In genomic region chr20:63686492-63687321, GRCh38 we compare ENCODE assay signal across 6 cellular contexts. TPM values are rescaled to one million over a fixed set of nuclear protein-coding genes. Genes with fewer than 3 reads are reported as not detected.
DNase-seq lines count a peak whose midpoint lies in the region; ATAC-seq and FAIRE-seq lines count a peak whose summit lies in the region.

No MANE protein-coding gene starts in this region.

- DNase-seq in HTR-8/SVneo (ENCODE audit: insufficient read length, low spot score) (peak; percentile 69), dermis blood vessel endothelial cell (peak; percentile 96), posterior vena cava (ENCODE audit: low spot score) (peak; percentile 97), NCI-H2227 treated with DMSO at 0.1 percent for 48 hours (lab: John Stamatoyannopoulos, UW) (no peak)

- ATAC-seq in GM19351 (IDR thresholded peaks at IDR 0.05; ENCODE audit: unreplicated experiment) (no peak), HG02885 (IDR thresholded peaks at IDR 0.05; ENCODE audit: poor library complexity, unreplicated experiment) (no peak)

- peak; percentile 96 for FAIRE-seq in HTR-8/SVneo (lab: Jason Lieb, UNC)

- intact Hi-C loops in posterior vena cava (cut with DNase I), result no loop called here

RNA-seq across cellular contexts. Expression of gene TNFRSF6B, which starts 9.7 kb away (rescaled TPM):
- 16.8 and 22.0 TPM in 2 replicates for total RNA-seq in dermis blood vessel endothelial cell
- 1 to 10 TPM; 5.4 to 7.0 TPM for total RNA-seq in posterior vena cava

RNA-seq across cellular contexts. Expression of gene ARFRP1, which starts 21.1 kb away (rescaled TPM):
- total RNA-seq in dermis blood vessel endothelial cell (46.9 and 48.3 TPM in 2 replicates), posterior vena cava (10 to 100 TPM; 35.7 to 38.1 TPM)

RNA-seq across cellular contexts. Expression of gene ZGPAT, which starts 21.1 kb away (rescaled TPM):
- total RNA-seq in dermis blood vessel endothelial cell (25.6 and 29.1 TPM in 2 replicates), posterior vena cava (10 to 100 TPM; 15.1 to 15.2 TPM)

RNA-seq across cellular contexts. Expression of gene RTEL1, which starts 28.6 kb away (rescaled TPM):
- 13.4 and 17.9 TPM in 2 replicates for total RNA-seq in dermis blood vessel endothelial cell
- 10 to 100 TPM; 28.3 to 28.7 TPM for total RNA-seq in posterior vena cava

RNA-seq across cellular contexts. Expression of gene STMN3, which starts 33.5 kb away (rescaled TPM):
- 0.85 and 1.2 TPM in 2 replicates for total RNA-seq in dermis blood vessel endothelial cell
- 10 to 100 TPM; 11.7 to 27.3 TPM for total RNA-seq in posterior vena cava
